Comparison of ENCODE assay signal across 8 cellular contexts in genomic region chr18:50769463-50769862, GRCh38. TPM values are rescaled to one million over a fixed set of nuclear protein-coding genes. Genes with fewer than 3 reads are reported as not detected.
"Had no signal": no experiment of that assay in that cellular context is flagged by ENCODE, and none has a peak within 500 bp of the region (broad histone marks: within the 10 kb centered on the region; RNA-seq: fewer than 3 reads in every experiment).

No MANE protein-coding gene starts in this region.

- DNase-seq: GDM1, GF-D8 had no signal

- ATAC-seq: GM12878 had no signal

- FAIRE-seq: G401.6, GM12878, GM12891, GM12892, GM18507, GM19239 had no signal

- H3K4me3 ChIP-seq: GM12878 had no signal

RNA-seq across cellular contexts. Expression of gene MRO, which starts 50.4 kb away (rescaled TPM):
- total RNA-seq: GM12878 had no signal
